ENCODE assay signal across 22 cellular contexts in genomic region chr2:182652326-182652725, GRCh38.
DNase-seq lines count a peak whose midpoint lies in the region; ATAC-seq and TF ChIP-seq lines count a peak whose summit lies in the region.
"Had no signal": no experiment of that assay in that cellular context is flagged by ENCODE, and none has a peak within 500 bp of the region (broad histone marks: within the 10 kb centered on the region; RNA-seq: fewer than 3 reads in every experiment).

No MANE protein-coding gene starts in this region.

- ATAC-seq in activated CD4-positive, alpha-beta T cell treated with anti-CD3 and anti-CD28 coated beads for 36 hours, result peak; percentile 92
- peak; percentile 86 for ATAC-seq in CD4-positive, alpha-beta T cell (ENCODE audit: poor library complexity)
- no peak for ATAC-seq in HG03378 (IDR thresholded peaks at IDR 0.05; ENCODE audit: unreplicated experiment)
- ATAC-seq: left colon had no signal

- H3K27me3 ChIP-seq in CD4-positive, alpha-beta T cell (ENCODE audit: control insufficient read depth, insufficient read depth, low read length), result no peaks in the 10 kb centered on the region

- no peak overlapping the region for H3K27ac Mint-ChIP-seq in activated CD4-positive, alpha-beta T cell treated with anti-CD3 and anti-CD28 coated beads for 36 hours
- H3K27ac Mint-ChIP-seq in CD4-positive, alpha-beta T cell, result no peak overlapping the region
- no peak overlapping the region for H3K27ac Mint-ChIP-seq in activated T-helper 2 cell treated with anti-CD3 and anti-CD28 coated beads, Interferon-gamma antibody, Interleukin-2, Interleukin-4, amounts not matched to agents 10 μg/mL and 5 μg/mL and 100 μg/mL, durations not matched to agents 14 hours and 24 hours and 36 hours
- H3K27ac Mint-ChIP-seq: type B pancreatic cell had no signal

- CTCF ChIA-PET in activated CD4-positive, alpha-beta T cell treated with anti-CD3 and anti-CD28 coated beads for 36 hours (lab: Charles Lee), result interaction anchor here (0.5 to 2.3 kb wide), 7 partner anchors 9 to 466 kb away, joined by 3 to 7 read pairs (median 3); no protein-coding TSS in a partner anchor
- CTCF ChIA-PET in CD4-positive, alpha-beta T cell (lab: Charles Lee), result no interaction called here

- no peaks in the 10 kb centered on the region for H3K9me3 Mint-ChIP-seq in activated CD4-positive, alpha-beta T cell treated with anti-CD3 and anti-CD28 coated beads for 36 hours (ENCODE audit: low read depth)
- H3K9me3 Mint-ChIP-seq in CD4-positive, alpha-beta T cell, result no peaks in the 10 kb centered on the region
- H3K9me3 Mint-ChIP-seq in activated T-helper 2 cell treated with anti-CD3 and anti-CD28 coated beads, Interferon-gamma antibody, Interleukin-2, Interleukin-4, amounts not matched to agents 10 μg/mL and 5 μg/mL and 100 μg/mL, durations not matched to agents 14 hours and 24 hours and 36 hours, result no peaks in the 10 kb centered on the region
- H3K9me3 Mint-ChIP-seq: type B pancreatic cell had no signal

- no peak overlapping the region for H3K4me3 Mint-ChIP-seq in activated CD4-positive, alpha-beta T cell treated with anti-CD3 and anti-CD28 coated beads for 36 hours
- H3K4me3 Mint-ChIP-seq in CD4-positive, alpha-beta T cell, result no peak overlapping the region
- H3K4me3 Mint-ChIP-seq in activated T-helper 2 cell treated with anti-CD3 and anti-CD28 coated beads, Interferon-gamma antibody, Interleukin-2, Interleukin-4, amounts not matched to agents 10 μg/mL and 5 μg/mL and 100 μg/mL, durations not matched to agents 14 hours and 24 hours and 36 hours (ENCODE audit: low read depth), result no peak overlapping the region
- H3K4me3 Mint-ChIP-seq: type B pancreatic cell had no signal

- H3K4me1 Mint-ChIP-seq in activated CD4-positive, alpha-beta T cell treated with anti-CD3 and anti-CD28 coated beads for 36 hours, result peaks cover 8% of the 10 kb centered on the region
- H3K4me1 Mint-ChIP-seq in CD4-positive, alpha-beta T cell (ENCODE audit: low read depth), result peaks cover 9% of the 10 kb centered on the region
- peaks cover 15% of the 10 kb centered on the region for H3K4me1 Mint-ChIP-seq in activated T-helper 2 cell treated with anti-CD3 and anti-CD28 coated beads, Interferon-gamma antibody, Interleukin-2, Interleukin-4, amounts not matched to agents 10 μg/mL and 5 μg/mL and 100 μg/mL, durations not matched to agents 14 hours and 24 hours and 36 hours (ENCODE audit: low read depth)

- H3K9me3 ChIP-seq in CD4-positive, alpha-beta T cell (ENCODE audit: control insufficient read depth, low read length), result no peaks in the 10 kb centered on the region

- TF ChIP-seq CTCF in CD4-positive, alpha-beta T cell (IDR thresholded peaks at IDR 0.05), result no peak

- H3K27me3 Mint-ChIP-seq in activated CD4-positive, alpha-beta T cell treated with anti-CD3 and anti-CD28 coated beads for 36 hours, result peaks cover 2% of the 10 kb centered on the region
- peaks cover 10% of the 10 kb centered on the region for H3K27me3 Mint-ChIP-seq in CD4-positive, alpha-beta T cell
- peaks cover 7% of the 10 kb centered on the region for H3K27me3 Mint-ChIP-seq in activated T-helper 2 cell treated with anti-CD3 and anti-CD28 coated beads, Interferon-gamma antibody, Interleukin-2, Interleukin-4, amounts not matched to agents 10 μg/mL and 5 μg/mL and 100 μg/mL, durations not matched to agents 14 hours and 24 hours and 36 hours (ENCODE audit: low read depth)
- H3K27me3 Mint-ChIP-seq: type B pancreatic cell had no signal

- DNase-seq in activated CD4-positive, alpha-beta T cell treated with anti-CD3 and anti-CD28 coated beads for 36 hours, result peak; percentile 40
- no peak for DNase-seq in activated CD4-positive, alpha-beta T cell treated with anti-CD3 and anti-CD28 coated beads for 1 hour
- peak in 2 of 10 experiments; percentile 16 to 32 for DNase-seq in CD4-positive, alpha-beta T cell
- DNase-seq in T-helper 22 cell (ENCODE audit: low read depth) (peak; percentile 5), NCI-H1417 treated with DMSO at 0.1 percent for 48 hours (lab: John Stamatoyannopoulos, UW) (no peak)
- DNase-seq in activated T-helper 2 cell treated with anti-CD3 and anti-CD28 coated beads, Interferon-gamma antibody, Interleukin-2, Interleukin-4, amounts not matched to agents 10 μg/mL and 5 μg/mL and 100 μg/mL, durations not matched to agents 14 hours and 24 hours and 36 hours (ENCODE audit: low spot score), result peak; percentile 30
- no peak for DNase-seq in NK-92 treated with Interleukin-12 subunit alpha and Interleukin-12 subunit beta, amount 100 ng/mL, for 24 hours (lab: John Stamatoyannopoulos, UW)
- DNase-seq: 8988T, activated gamma-delta T cell, DND-41, IMR-90, left colon, mesenchymal stem cell, NCI-H2081 treated with DMSO at 0.1 percent for 48 hours, NCI-H446, nucleus accumbens, PC-9 had no signal

- POLR2A ChIA-PET in activated CD4-positive, alpha-beta T cell treated with anti-CD3 and anti-CD28 coated beads for 36 hours (lab: Charles Lee), result interaction anchor here (0.5 to 0.6 kb wide), 2 partner anchors 165 to 745 kb away, joined by 3 read pairs; no protein-coding TSS in a partner anchor
- POLR2A ChIA-PET in CD4-positive, alpha-beta T cell (lab: Charles Lee), result no interaction called here

- H3K27ac ChIP-seq in CD4-positive, alpha-beta T cell (ENCODE audit: low read depth, low read length), result no peak overlapping the region
- H3K27ac ChIP-seq: epithelial cell of prostate, HL-60, PC-9, VCaP had no signal

- H3K36me3 Mint-ChIP-seq in activated CD4-positive, alpha-beta T cell treated with anti-CD3 and anti-CD28 coated beads for 36 hours (ENCODE audit: low read depth), result no peaks in the 10 kb centered on the region
- H3K36me3 Mint-ChIP-seq in CD4-positive, alpha-beta T cell (ENCODE audit: low read depth), result no peaks in the 10 kb centered on the region
- no peaks in the 10 kb centered on the region for H3K36me3 Mint-ChIP-seq in activated T-helper 2 cell treated with anti-CD3 and anti-CD28 coated beads, Interferon-gamma antibody, Interleukin-2, Interleukin-4, amounts not matched to agents 10 μg/mL and 5 μg/mL and 100 μg/mL, durations not matched to agents 14 hours and 24 hours and 36 hours (ENCODE audit: low read depth)
- H3K36me3 Mint-ChIP-seq: type B pancreatic cell had no signal

- intact Hi-C loops in activated CD4-positive, alpha-beta T cell treated with anti-CD3 and anti-CD28 coated beads for 36 hours (cut with DNase I, micrococcal nuclease), result loop anchor here in 1 of 2 experiments (5.0 kb wide), 1 partner anchor 410 kb away; no protein-coding TSS in a partner anchor
- intact Hi-C loops in CD4-positive, alpha-beta T cell (cut with DNase I, micrococcal nuclease), result loop anchor here in 1 of 2 experiments (5.0 kb wide), 2 partner anchors 465 to 910 kb away; no protein-coding TSS in a partner anchor
- intact Hi-C loops in activated T-helper 2 cell treated with anti-CD3 and anti-CD28 coated beads, Interferon-gamma antibody, Interleukin-2, Interleukin-4, amounts not matched to agents 10 μg/mL and 5 μg/mL and 100 μg/mL, durations not matched to agents 14 hours and 24 hours and 36 hours (cut with micrococcal nuclease), result no loop called here

Comparison
In these comparisons a context has a peak if more than half of its experiments do, and no peak if none do; other contexts are left out.
1. DNase-seq: peak in activated CD4-positive, alpha-beta T cell treated with anti-CD3 and anti-CD28 coated beads for 36 hours (single experiment), T-helper 22 cell (single experiment) and activated T-helper 2 cell treated with anti-CD3 and anti-CD28 coated beads, Interferon-gamma antibody, Interleukin-2, Interleukin-4, amounts not matched to agents 10 μg/mL and 5 μg/mL and 100 μg/mL, durations not matched to agents 14 hours and 24 hours and 36 hours (single experiment); none in activated CD4-positive, alpha-beta T cell treated with anti-CD3 and anti-CD28 coated beads for 1 hour (single experiment), NK-92 treated with Interleukin-12 subunit alpha and Interleukin-12 subunit beta, amount 100 ng/mL, for 24 hours (single experiment) and NCI-H1417 treated with DMSO at 0.1 percent for 48 hours (single experiment).